ENCODE assay signal across 8 cellular contexts in genomic region chr3:45995370-45996192, GRCh38. TPM values are rescaled to one million over a fixed set of nuclear protein-coding genes. Genes with fewer than 3 reads are reported as not detected.
DNase-seq lines count a peak whose midpoint lies in the region; ATAC-seq and TF ChIP-seq lines count a peak whose summit lies in the region.

Gene FYCO1 (minus strand): TSS chr3:45995824. CDS start chr3:45984910, 10,914 bp downstream.

- H3K36me3 Mint-ChIP-seq in nephron progenitor cell (ENCODE audit: low read depth): no peaks in the 10 kb centered on the region

- H3K27ac Mint-ChIP-seq in nephron progenitor cell: no peak within 1 kb of the TSS
- peak within 1 kb of the TSS; percentile 55 to 87 for H3K27ac Mint-ChIP-seq in stimulated activated naive CD8-positive, alpha-beta T cell treated with anti-CD3 and anti-CD28 coated beads, Interleukin-15, amount 100 ng/mL, for 72 hours

- TF ChIP-seq CTCF in fibroblast of villous mesenchyme (IDR thresholded peaks at IDR 0.05; ENCODE audit: insufficient read depth, low read depth, low read length): no peak
- TF ChIP-seq CTCF in nephron progenitor cell (IDR thresholded peaks at IDR 0.05): no peak

- ATAC-seq in GM21825 (IDR thresholded peaks at IDR 0.05; ENCODE audit: unreplicated experiment): peak; percentile 85
- ATAC-seq in stimulated activated naive CD8-positive, alpha-beta T cell treated with anti-CD3 and anti-CD28 coated beads, Interleukin-15, amount 100 ng/mL, for 72 hours: peak; percentile 81

- H3K4me3 ChIP-seq in fibroblast of villous mesenchyme (ENCODE audit: low read depth, low read length): peak within 1 kb of the TSS; percentile 91

- H3K9me3 Mint-ChIP-seq in nephron progenitor cell: no peaks in the 10 kb centered on the region
- no peaks in the 10 kb centered on the region for H3K9me3 Mint-ChIP-seq in stimulated activated naive CD8-positive, alpha-beta T cell treated with anti-CD3 and anti-CD28 coated beads, Interleukin-15, amount 100 ng/mL, for 72 hours

- peaks cover 28% of the 10 kb centered on the region for H3K27me3 Mint-ChIP-seq in nephron progenitor cell (ENCODE audit: low read depth, poor library complexity)
- H3K27me3 Mint-ChIP-seq in stimulated activated naive CD8-positive, alpha-beta T cell treated with anti-CD3 and anti-CD28 coated beads, Interleukin-15, amount 100 ng/mL, for 72 hours: peaks cover 21% of the 10 kb centered on the region

- peaks cover 19% of the 10 kb centered on the region for H3K4me1 Mint-ChIP-seq in nephron progenitor cell
- peaks cover 48% of the 10 kb centered on the region for H3K4me1 Mint-ChIP-seq in stimulated activated naive CD8-positive, alpha-beta T cell treated with anti-CD3 and anti-CD28 coated beads, Interleukin-15, amount 100 ng/mL, for 72 hours

- peak within 1 kb of the TSS; percentile 89 for H3K4me3 Mint-ChIP-seq in nephron progenitor cell
- H3K4me3 Mint-ChIP-seq in stimulated activated naive CD8-positive, alpha-beta T cell treated with anti-CD3 and anti-CD28 coated beads, Interleukin-15, amount 100 ng/mL, for 72 hours: peak within 1 kb of the TSS; percentile 85 to 93

- DNase-seq in Daoy (ENCODE audit: low read depth) (peak; percentile 89), Kasumi-1 (lab: John Stamatoyannopoulos, UW) (peak; percentile 90), SIG-M5 (lab: John Stamatoyannopoulos, UW) (peak; percentile 81), activated gamma-delta T cell (lab: John Stamatoyannopoulos, UW) (peak; percentile 74), fibroblast of villous mesenchyme (ENCODE audit: low read depth) (peak; percentile 90), nephron progenitor cell (peak; percentile 91)
- peak; percentile 71 to 82 for DNase-seq in stimulated activated naive CD8-positive, alpha-beta T cell treated with anti-CD3 and anti-CD28 coated beads, Interleukin-15, amount 100 ng/mL, for 72 hours

RNA-seq across cellular contexts. Expression of gene FYCO1, which starts in this region (rescaled TPM):
- 2.6 and 3.3 TPM in 2 replicates for total RNA-seq in Daoy (2014; rRNA removed; shearing (Covaris generic))
- 20.6 and 23.7 TPM in 2 replicates for total RNA-seq in fibroblast of villous mesenchyme

Comparison
In these comparisons a context has a peak if more than half of its experiments do, and no peak if none do; other contexts are left out.
1. Peak in every context shown above with its lines: DNase-seq, ATAC-seq and H3K4me3 ChIP-seq.